ENCODE assay signal across 1 cellular context in genomic region chr12:51330186-51330585, GRCh38.
TF ChIP-seq lines count a peak whose summit lies in the region.

No MANE protein-coding gene starts in this region.

TF ChIP-seq in K562, 482 proteins besides CTCF, POLR2A, EP300 and RAD21:
- no peak for TF ChIP-seq MCM2 (IDR thresholded peaks at IDR 0.05; ENCODE audit: low read depth)
- no peak for TF ChIP-seq KLF16 (IDR thresholded peaks at IDR 0.05)
- TF ChIP-seq STAG1 (CRISPR knock-in tag; IDR thresholded peaks at IDR 0.05; ENCODE audit: borderline replicate concordance) = no peak
- no peak for TF ChIP-seq NCOR1 (IDR thresholded peaks at IDR 0.05)
- TF ChIP-seq ZBTB7A (IDR thresholded peaks at IDR 0.05; ENCODE audit: borderline replicate concordance, control insufficient read depth, low read depth, low read length) = no peak
- TF ChIP-seq RHOXF2B (CRISPR knock-in tag; conservative IDR thresholded peaks at IDR 0.05) = no peak
- TF ChIP-seq ZBTB5 (IDR thresholded peaks at IDR 0.05) = no peak
- no peak for TF ChIP-seq ZNF277 (CRISPR knock-in tag; IDR thresholded peaks at IDR 0.05; ENCODE audit: borderline replicate concordance)
- no peak for TF ChIP-seq POU5F1 (IDR thresholded peaks at IDR 0.05; ENCODE audit: borderline replicate concordance, low read depth, low read length, partially characterized antibody)
- TF ChIP-seq ZC3H8 (IDR thresholded peaks at IDR 0.05) = no peak
- no peak for TF ChIP-seq ZNF780A (CRISPR knock-in tag; IDR thresholded peaks at IDR 0.05)
- no peak for TF ChIP-seq PRMT5 (CRISPR knock-in tag; IDR thresholded peaks at IDR 0.05)
- no peak for TF ChIP-seq LEF1 (IDR thresholded peaks at IDR 0.05)
- TF ChIP-seq ZNF282 (CRISPR knock-in tag; IDR thresholded peaks at IDR 0.05) = no peak
- no peak for TF ChIP-seq ZBTB26 (CRISPR knock-in tag; IDR thresholded peaks at IDR 0.05)
TF ChIP-seq in K562: peak in this region for 0.
